13 cellular contexts compared by ENCODE assay signal in the genomic region with DNA sequence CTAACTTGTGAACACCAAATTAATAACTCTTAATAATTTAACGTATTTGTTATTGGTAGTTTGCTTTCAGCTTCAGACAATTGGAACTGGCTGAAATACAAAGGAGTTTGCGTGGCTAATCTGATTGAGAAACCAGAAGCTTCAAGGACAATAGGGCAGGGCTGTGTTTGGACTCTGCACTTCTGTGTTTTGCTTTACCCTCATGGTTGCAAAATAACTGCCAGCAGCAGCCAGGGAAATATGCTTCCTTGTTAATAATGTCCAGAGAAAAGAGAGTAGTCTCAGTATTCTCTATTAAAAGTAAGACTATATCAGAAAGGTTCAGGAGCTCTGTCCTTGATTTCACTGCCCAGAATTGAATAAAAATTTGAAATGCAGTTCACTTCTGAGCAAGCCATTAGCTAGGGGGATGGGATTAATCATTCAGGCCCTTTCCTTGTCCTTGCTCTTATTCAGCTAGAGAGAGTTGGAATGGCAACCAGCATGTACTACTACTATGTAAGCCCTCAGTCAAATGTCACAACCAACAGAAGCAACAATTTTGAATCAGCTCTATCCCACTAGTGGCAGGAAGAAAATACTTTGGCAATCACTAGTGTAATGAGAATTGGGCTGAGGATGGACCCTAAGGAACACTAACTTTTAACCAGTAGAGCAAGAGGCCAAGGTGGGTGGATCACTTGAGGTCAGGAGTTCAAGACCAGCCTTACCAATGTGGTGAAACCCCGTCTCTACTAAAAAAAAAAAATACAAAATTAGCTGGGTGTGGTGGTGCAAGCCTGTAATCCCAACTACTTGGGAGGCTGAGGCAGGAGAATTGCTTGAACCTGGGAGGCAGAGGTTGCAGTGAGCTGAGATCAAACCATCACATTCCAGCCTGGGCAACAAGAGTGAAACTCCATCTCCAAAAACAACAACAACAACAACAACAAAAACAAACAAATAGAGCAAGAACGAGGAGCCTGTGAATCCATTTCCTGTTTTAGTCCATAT.
DNase-seq lines count a peak whose midpoint lies in the region; ATAC-seq and TF ChIP-seq lines count a peak whose summit lies in the region.
"Had no signal": no experiment of that assay in that cellular context is flagged by ENCODE, and none has a peak within 500 bp of the region (broad histone marks: within the 10 kb centered on the region; RNA-seq: fewer than 3 reads in every experiment).

No MANE protein-coding gene starts in this region.

- 89 to 92% methylated on average over 4 of the region's 4 CpGs for WGBS in ectodermal cell, 2 experiments
- 14 to 30% methylated on average over 4 of the region's 4 CpGs for WGBS in lung, 2 donors
- WGBS in aorta, 2 donors = 78% methylated on average over 4 of the region's 4 CpGs

- H3K27me3 ChIP-seq in ectodermal cell (ENCODE audit: control insufficient read depth, insufficient read depth, low read length, poor library complexity, severe bottlenecking) (no peaks in the 10 kb centered on the region), lung (ENCODE audit: control insufficient read depth, insufficient read depth) (no peaks in the 10 kb centered on the region), aorta (ENCODE audit: control insufficient read depth in 1 of 2, insufficient read depth in 2 of 2, low read length in 1 of 2) (no peaks in the 10 kb centered on the region)
- H3K27me3 ChIP-seq: breast epithelium had no signal

- H3K4me1 ChIP-seq in ectodermal cell (ENCODE audit: control insufficient read depth, insufficient read depth, low read length) (no peaks in the 10 kb centered on the region), lung (ENCODE audit: control insufficient read depth in 2 of 2, insufficient read depth in 2 of 2, low read length in 2 of 2) (peaks cover 2 to 3% of the 10 kb centered on the region in 2 donors), aorta (ENCODE audit: control insufficient read depth in 1 of 2, insufficient read depth in 2 of 2, low read length in 2 of 2) (no peaks in the 10 kb centered on the region)
- H3K4me1 ChIP-seq: breast epithelium had no signal

- ATAC-seq in lung (ENCODE audit: insufficient read depth, low FRiP score) = peak; percentile 90
- no peak for ATAC-seq in aorta (ENCODE audit: low FRiP score)

- TF ChIP-seq CTCF in NB4 (IDR thresholded peaks at IDR 0.05; ENCODE audit: low read depth, low read length) = no peak
- no peak for TF ChIP-seq CTCF in lung (IDR thresholded peaks at IDR 0.05; ENCODE audit: control extremely low read depth, extremely low read depth)

- H3K36me3 ChIP-seq in ectodermal cell (ENCODE audit: control insufficient read depth, insufficient read depth, low read length) (peaks cover 5% of the 10 kb centered on the region), lung (ENCODE audit: control insufficient read depth in 2 of 2, insufficient read depth in 2 of 2, low read length in 2 of 2) (no peaks in the 10 kb centered on the region), aorta (ENCODE audit: control insufficient read depth in 1 of 2, insufficient read depth in 2 of 2, low read length in 1 of 2) (no peaks in the 10 kb centered on the region)
- H3K36me3 ChIP-seq: breast epithelium had no signal

- intact Hi-C loops in aorta (cut with DNase I) = no loop called here

- H3K9me3 ChIP-seq in ectodermal cell (ENCODE audit: control insufficient read depth, low read length) = no peaks in the 10 kb centered on the region
- no peaks in the 10 kb centered on the region for H3K9me3 ChIP-seq in lung (ENCODE audit: control insufficient read depth in 2 of 2, insufficient read depth in 1 of 2, low read length in 1 of 2)
- H3K9me3 ChIP-seq in aorta (ENCODE audit: control insufficient read depth, low read length) = no peaks in the 10 kb centered on the region
- H3K9me3 ChIP-seq: breast epithelium had no signal

- H3K4me3 ChIP-seq in NB4 (ENCODE audit: low read depth, low read length) (peak overlapping the region; percentile 17), ectodermal cell (ENCODE audit: insufficient read depth, low read depth, low read length) (no peak overlapping the region), lung (no peak overlapping the region), aorta (ENCODE audit: low read length in 2 of 2) (no peak overlapping the region)
- H3K4me3 ChIP-seq: breast epithelium had no signal

- DNase-seq in AG08396 (ENCODE audit: low spot score) (peak; percentile 5), NB4 (ENCODE audit: low read depth) (peak; percentile 89), lung (ENCODE audit: low spot score) (peak; percentile 38), NCI-H2171 treated with DMSO at 0.1 percent for 48 hours (lab: John Stamatoyannopoulos, UW) (no peak), aorta (no peak), superior temporal gyrus (ENCODE audit: extremely low spot score) (no peak)
- DNase-seq in activated T-cell treated with anti-CD3 and anti-CD28 coated beads, Interleukin-2, amount 50 U/mL, for 48 hours = no peak
- DNase-seq: activated T-cell treated with anti-CD3 and anti-CD28 coated beads, Interleukin-2, amount 50 U/mL, for 24 hours; NCI-H524 treated with DMSO at 0.1 percent for 48 hours; nephron progenitor cell had no signal

- H3K27ac ChIP-seq in ectodermal cell (ENCODE audit: insufficient read depth, low read depth, low read length, poor library complexity, severe bottlenecking) = peak overlapping the region; percentile 67
- peak overlapping the region in 1 of 2 donors; percentile 14 for H3K27ac ChIP-seq in lung (ENCODE audit: low read depth in 1 of 2, low read length in 1 of 2)
- no peak overlapping the region for H3K27ac ChIP-seq in aorta (ENCODE audit: low read depth in 1 of 2, low read length in 2 of 2)
- H3K27ac ChIP-seq: KMS-11 had no signal

- peak; percentile 15 for TF ChIP-seq POLR2A in NB4 (IDR thresholded peaks at IDR 0.05; ENCODE audit: extremely low read depth, insufficient read length)

Comparison
In these comparisons a context has a peak if more than half of its experiments do, and no peak if none do; other contexts are left out.
1. DNase-seq: peak in AG08396 (single experiment), NB4 (single experiment) and lung (single experiment); none in NCI-H2171 treated with DMSO at 0.1 percent for 48 hours (single experiment), aorta (0 of 2), activated T-cell treated with anti-CD3 and anti-CD28 coated beads, Interleukin-2, amount 50 U/mL, for 48 hours (0 of 2) and superior temporal gyrus (single experiment).